ENCODE assay signal across 25 cellular contexts in the genomic region with DNA sequence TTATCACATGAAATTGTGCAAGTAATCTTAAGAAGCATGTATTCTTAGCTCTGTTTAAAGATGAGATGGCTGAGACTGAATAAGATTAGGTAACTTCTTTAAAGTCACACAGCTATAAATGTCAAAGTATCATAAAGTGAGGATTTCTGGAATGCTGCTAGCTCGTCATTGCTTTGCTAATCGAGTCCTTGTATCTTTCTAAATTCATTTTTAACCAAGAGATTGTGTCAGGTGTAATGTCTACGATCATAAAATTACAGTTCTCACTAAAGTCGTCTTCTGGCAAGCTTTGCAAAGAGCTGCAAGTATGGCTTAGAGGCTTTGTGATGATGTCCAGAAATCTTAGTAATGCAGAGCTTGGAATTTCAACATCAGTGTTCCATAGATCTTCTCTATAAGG.
"Had no signal": no experiment of that assay in that cellular context is flagged by ENCODE, and none has a peak within 500 bp of the region (broad histone marks: within the 10 kb centered on the region; RNA-seq: fewer than 3 reads in every experiment).

No MANE protein-coding gene starts in this region.

- H3K4me3 ChIP-seq: breast epithelium, Peyer's patch, SJCRH30 had no signal

- H3K9me3 ChIP-seq: breast epithelium, Peyer's patch, SJCRH30 had no signal

- H3K27me3 ChIP-seq: breast epithelium, Peyer's patch, SJCRH30 had no signal

- ATAC-seq: activated T-cell treated with anti-CD3 and anti-CD28 coated beads, Interleukin-2, amount 50 U/mL, for 4 hours; activated T-helper 17 cell treated with anti-CD3 and anti-CD28 coated beads, Interleukin-2, amount 50 U/mL, for 72 hours; T-helper 17 cell had no signal

- H3K36me3 ChIP-seq: breast epithelium, Peyer's patch, SJCRH30 had no signal

- H3K4me1 ChIP-seq: breast epithelium, SJCRH30 had no signal

- H3K27ac ChIP-seq: breast epithelium, Peyer's patch, RWPE1, SJCRH30 had no signal

- DNase-seq: activated B cell treated with CpG ODN at 0.5 μM for 24 hours; activated CD4-positive, alpha-beta memory T cell treated with anti-CD3 and anti-CD28 coated beads for 36 hours; activated CD4-positive, alpha-beta T cell treated with anti-CD3 and anti-CD28 coated beads for 1 hour; activated CD4-positive, alpha-beta T cell treated with anti-CD3 and anti-CD28 coated beads, Interleukin-2, amount 10 ng/mL, durations not matched to agents 24 days and 14 days; activated CD8-positive, alpha-beta memory T cell treated with anti-CD3 and anti-CD28 coated beads for 24 hours; activated gamma-delta T cell treated with Interleukin-2 at 50 U/mL for 16 hours; activated naive CD4-positive, alpha-beta T cell treated with anti-CD3 and anti-CD28 coated beads, Interleukin-2, amount 10 ng/mL, durations not matched to agents 7 days and 5 days; activated naive CD8-positive, alpha-beta T cell treated with anti-CD3 and anti-CD28 coated beads for 36 hours; activated T-cell treated with anti-CD3 and anti-CD28 coated beads, Interleukin-2, amount 50 U/mL, for 4 hours; anterior cingulate cortex; Kasumi-1; NCI-H1048; NCI-H146; NCI-H187 treated with DMSO at 0.1 percent for 48 hours; NCI-H2081 treated with DMSO at 0.1 percent for 48 hours; NCI-H446; NCI-H524; Peyer's patch; Right ventricle myocardium superior; SJCRH30; T-helper 17 cell; T-helper 9 cell had no signal
